16 cellular contexts compared by ENCODE assay signal in genomic region chr5:87403899-87404298, GRCh38. TPM values are rescaled to one million over a fixed set of nuclear protein-coding genes. Genes with fewer than 3 reads are reported as not detected.
A peak's percentile ranks its signal among the peaks of the same experiment; 100 is the strongest.
DNase-seq lines count a peak whose midpoint lies in the region; ATAC-seq and TF ChIP-seq lines count a peak whose summit lies in the region.
"Had no signal": no experiment of that assay in that cellular context is flagged by ENCODE, and none has a peak within 500 bp of the region (broad histone marks: within the 10 kb centered on the region; RNA-seq: fewer than 3 reads in every experiment).

No MANE protein-coding gene starts in this region.

- H2BK120ac ChIP-seq in IMR-90 (ENCODE audit: low read depth, low read length) = no peak overlapping the region

- TF ChIP-seq POLR2A in IMR-90 (IDR thresholded peaks at IDR 0.05; ENCODE audit: low read depth, low read length) = no peak

- peak overlapping the region; percentile 36 for H3K27ac Mint-ChIP-seq in activated naive CD8-positive, alpha-beta T cell
- H3K27ac Mint-ChIP-seq in activated naive CD8-positive, alpha-beta T cell treated with anti-CD3 and anti-CD28 coated beads for 36 hours = no peak overlapping the region
- H3K27ac Mint-ChIP-seq: GM23338, H9 had no signal

- H3K27me3 Mint-ChIP-seq in activated naive CD8-positive, alpha-beta T cell = no peaks in the 10 kb centered on the region
- no peaks in the 10 kb centered on the region for H3K27me3 Mint-ChIP-seq in activated naive CD8-positive, alpha-beta T cell treated with anti-CD3 and anti-CD28 coated beads for 36 hours
- H3K27me3 Mint-ChIP-seq: CD4-positive, alpha-beta memory T cell had no signal

- no peak overlapping the region for H2BK15ac ChIP-seq in IMR-90 (ENCODE audit: low read depth, low read length)

- H3K36me3 ChIP-seq in IMR-90 (ENCODE audit: control insufficient read depth, insufficient read depth, low read length) = peaks cover 14% of the 10 kb centered on the region

- H3K36me3 Mint-ChIP-seq in activated naive CD8-positive, alpha-beta T cell = peaks cover 17% of the 10 kb centered on the region
- peaks cover 59% of the 10 kb centered on the region for H3K36me3 Mint-ChIP-seq in activated naive CD8-positive, alpha-beta T cell treated with anti-CD3 and anti-CD28 coated beads for 36 hours

- no peak overlapping the region for H2AFZ ChIP-seq in IMR-90 (replicated peaks; ENCODE audit: low read length, poor library complexity)
- H2AFZ ChIP-seq: GM23338 had no signal

- TF ChIP-seq RAD21 in IMR-90 (IDR thresholded peaks at IDR 0.05; ENCODE audit: low read length) (no peak), Ishikawa (IDR thresholded peaks at IDR 0.05; ENCODE audit: low read depth) (no peak)

- no peak overlapping the region for H4K8ac ChIP-seq in IMR-90 (ENCODE audit: low read depth in 2 of 2, low read length in 2 of 2)

- H3K79me1 ChIP-seq in IMR-90 (ENCODE audit: low read depth in 1 of 2, low read length in 2 of 2) = peaks cover 11 to 29% of the 10 kb centered on the region in 2 experiments

- no peak overlapping the region for H2BK20ac ChIP-seq in IMR-90 (ENCODE audit: low read depth, low read length)

- no peak overlapping the region for H3K4ac ChIP-seq in IMR-90 (ENCODE audit: low read depth, low read length)

- no peaks in the 10 kb centered on the region for H3K9me3 Mint-ChIP-seq in activated naive CD8-positive, alpha-beta T cell (ENCODE audit: low read depth)
- H3K9me3 Mint-ChIP-seq in activated naive CD8-positive, alpha-beta T cell treated with anti-CD3 and anti-CD28 coated beads for 36 hours = no peaks in the 10 kb centered on the region

- dilution Hi-C loops in IMR-90 (cut with HindIII; ENCODE audit: low sequenced_read_pairs, unreplicated experiment) = no loop called here

- CTCF ChIA-PET in IMR-90 (lab: Yijun Ruan, JAX) = no interaction called here

- TF ChIP-seq EP300 in Ishikawa (IDR thresholded peaks at IDR 0.05; ENCODE audit: borderline replicate concordance) = no peak

- DNase-seq in activated naive CD8-positive, alpha-beta T cell treated with anti-CD3 and anti-CD28 coated beads for 36 hours = no peak
- DNase-seq in IMR-90 (no peak), retina (no peak), NCI-H774 (lab: John Stamatoyannopoulos, UW) (no peak)
- DNase-seq: C1 segment of cervical spinal cord, Calu3, COR-L47, DMS53, DMS79 treated with DMSO at 0.1 percent for 48 hours, GF-D8, H9 had no signal

- no peaks in the 10 kb centered on the region for H3K4me1 ChIP-seq in IMR-90 (ENCODE audit: control insufficient read depth, insufficient read depth, low read length)

- no peak overlapping the region for H3K4me3 ChIP-seq in IMR-90 (ENCODE audit: insufficient read depth, low read depth, low read length)
- H3K4me3 ChIP-seq: GM23338 had no signal

- no peak for ATAC-seq in IMR-90 (ENCODE audit: low read depth)
- ATAC-seq: GM23338, HCT116 had no signal

- H3K9me1 ChIP-seq in IMR-90 (ENCODE audit: insufficient read depth, low read length) = no peaks in the 10 kb centered on the region

- H3K4me1 Mint-ChIP-seq in activated naive CD8-positive, alpha-beta T cell (ENCODE audit: low read depth) = peaks cover 56% of the 10 kb centered on the region
- peaks cover 53% of the 10 kb centered on the region for H3K4me1 Mint-ChIP-seq in activated naive CD8-positive, alpha-beta T cell treated with anti-CD3 and anti-CD28 coated beads for 36 hours
- H3K4me1 Mint-ChIP-seq: GM23338, H9 had no signal

- no peak overlapping the region for H3K9ac ChIP-seq in IMR-90 (ENCODE audit: low read depth, low read length)

- H3K27ac ChIP-seq in IMR-90 (ENCODE audit: insufficient read depth, low read length) = no peak overlapping the region

- H4K5ac ChIP-seq in IMR-90 (ENCODE audit: low read depth, low read length) = no peak overlapping the region

- H3K56ac ChIP-seq in IMR-90 (ENCODE audit: extremely low read depth, insufficient read depth, low read length) = no peak overlapping the region

- no peaks in the 10 kb centered on the region for H3K27me3 ChIP-seq in IMR-90 (ENCODE audit: control insufficient read depth, insufficient read depth, low read length)

- H3K4me3 Mint-ChIP-seq in activated naive CD8-positive, alpha-beta T cell = no peak overlapping the region
- no peak overlapping the region for H3K4me3 Mint-ChIP-seq in activated naive CD8-positive, alpha-beta T cell treated with anti-CD3 and anti-CD28 coated beads for 36 hours
- H3K4me3 Mint-ChIP-seq: CD4-positive, alpha-beta memory T cell; GM23338; H9 had no signal

- H3K14ac ChIP-seq in IMR-90 (replicated peaks; ENCODE audit: low read depth, low read length) = no peak overlapping the region

- no peak overlapping the region for H4K91ac ChIP-seq in IMR-90 (ENCODE audit: insufficient read depth, low read depth, low read length)

- no TSS peak for BruUV-seq in IMR-90 (replicated peaks; lab: Mats Ljungman, UMichigan)

- no peak overlapping the region for H3K4me2 ChIP-seq in IMR-90 (ENCODE audit: low read depth, low read length)
- H3K4me2 ChIP-seq: GM23338 had no signal

- POLR2A ChIA-PET in IMR-90 (lab: Charles Lee; ENCODE audit: unreplicated experiment) = no interaction called here

- intact Hi-C loops in IMR-90 (cut with micrococcal nuclease) = loop anchor here (5.0 kb wide), 1 partner anchor 522 kb away; no protein-coding TSS in a partner anchor

- peaks cover 2% of the 10 kb centered on the region; the same call in 1 of the 2 replicates for H3K9me3 ChIP-seq in IMR-90 (ENCODE audit: control insufficient read depth, insufficient read depth, low read length)

- in situ Hi-C loops in IMR-90 (cut with MboI; ENCODE audit: low sequenced_read_pairs) = loop anchor here (5.0 to 25.0 kb wide), 2 partner anchors 332 to 492 kb away; no protein-coding TSS in a partner anchor

- H2AK9ac ChIP-seq in IMR-90 (replicated peaks; ENCODE audit: low read depth, low read length, poor library complexity) = no peak overlapping the region

- no peak overlapping the region for H3K18ac ChIP-seq in IMR-90 (ENCODE audit: low read depth, low read length)

- TF ChIP-seq CTCF in IMR-90 (conservative IDR thresholded peaks at IDR 0.05; ENCODE audit: low read depth, low read length) = no peak

- no peak overlapping the region for H2AK5ac ChIP-seq in IMR-90 (ENCODE audit: low read depth, low read length)

- no CpG with 5 or more reads among the region's 3 CpGs for WGBS in IMR-90 (ENCODE audit: extremely low coverage in 2 of 2, insufficient read length in 1 of 2), 2 experiments

- no peaks in the 10 kb centered on the region; the same call in 1 of the 2 replicates for H4K20me1 ChIP-seq in IMR-90 (ENCODE audit: insufficient read depth, low read length)

- no peak overlapping the region for H3K23ac ChIP-seq in IMR-90 (ENCODE audit: low read depth, low read length)

- no peak overlapping the region for H2BK5ac ChIP-seq in IMR-90 (ENCODE audit: low read depth, low read length, poor library complexity, severe bottlenecking)

TF ChIP-seq in IMR-90, 13 proteins besides CTCF, POLR2A, EP300 and RAD21:
- TF ChIP-seq NFE2L2 (IDR thresholded peaks at IDR 0.05; ENCODE audit: low read depth, low read length) = no peak
- no peak for TF ChIP-seq MAFK (IDR thresholded peaks at IDR 0.05; ENCODE audit: low read depth, low read length)
- no peak for TF ChIP-seq RFX5 (IDR thresholded peaks at IDR 0.05; ENCODE audit: low read depth, low read length)
- TF ChIP-seq CEBPB (IDR thresholded peaks at IDR 0.05; ENCODE audit: low read depth, low read length) = peak; percentile 80
- TF ChIP-seq SMC3 (IDR thresholded peaks at IDR 0.05; ENCODE audit: low read depth, low read length) = no peak
TF ChIP-seq in IMR-90: peak in this region for 1.

TF ChIP-seq in Ishikawa, 13 proteins besides CTCF, POLR2A, EP300 and RAD21:
- no peak for TF ChIP-seq NFIC (IDR thresholded peaks at IDR 0.05)
- no peak for TF ChIP-seq ZBTB7A (IDR thresholded peaks at IDR 0.05; ENCODE audit: low read depth)
- TF ChIP-seq CEBPB (IDR thresholded peaks at IDR 0.05) = peak; percentile 17; the same call in 1 of the 2 replicates

RNA-seq across cellular contexts. Expression of gene CCNH, which starts 8.8 kb away (rescaled TPM):
- total RNA-seq in activated naive CD8-positive, alpha-beta T cell treated with anti-CD3 and anti-CD28 coated beads for 36 hours = 10 to 100 TPM; 61.4 to 68.0 TPM
- total RNA-seq in IMR-90 (2012; rRNA removed) = 97.8 and 100 TPM in 2 replicates
- polyA plus RNA-seq in IMR-90 (2012; rRNA removed) = 36.0 and 37.4 TPM in 2 replicates
- 22.5 and 31.2 TPM in 2 replicates for polyA plus RNA-seq in IMR-90 (2012; cell fraction: cytosol; rRNA removed)
- 24.1 and 64.0 TPM in 2 replicates for polyA plus RNA-seq in IMR-90 (2012; cell fraction: nucleus; rRNA removed; ENCODE audit: low replicate concordance)
